ENCODE assay signal across 17 cellular contexts in genomic region chr10:44397476-44398225, GRCh38. TPM values are rescaled to one million over a fixed set of nuclear protein-coding genes. Genes with fewer than 3 reads are reported as not detected.
"Had no signal": no experiment of that assay in that cellular context is flagged by ENCODE, and none has a peak within 500 bp of the region (broad histone marks: within the 10 kb centered on the region; RNA-seq: fewer than 3 reads in every experiment).

No MANE protein-coding gene starts in this region.

- H3K9me3 ChIP-seq: lower lobe of right lung, neutrophil, sigmoid colon had no signal

- ATAC-seq: activated CD8-positive, alpha-beta T cell treated with anti-CD3 and anti-CD28 coated beads for 36 hours; effector memory CD8-positive, alpha-beta T cell; left cardiac atrium; lower lobe of right lung; naive thymus-derived CD4-positive, alpha-beta T cell had no signal

- H3K27ac Mint-ChIP-seq: activated CD8-positive, alpha-beta T cell treated with anti-CD3 and anti-CD28 coated beads for 36 hours; activated naive CD4-positive, alpha-beta T cell treated with anti-CD3 and anti-CD28 coated beads for 36 hours; activated T-helper 1 cell treated with anti-CD3 and anti-CD28 coated beads, Interleukin-12 subunit alpha, Interleukin-12 subunit beta, Interleukin-2, Interleukin-4 antibody, amounts not matched to agents 30 ng/mL and 10 ng/mL and 1 ng/mL, durations not matched to agents 14 hours and 24 hours and 36 hours; effector memory CD8-positive, alpha-beta T cell; immature natural killer cell; naive thymus-derived CD4-positive, alpha-beta T cell had no signal

- H3K27me3 ChIP-seq: sigmoid colon had no signal

- H3K4me1 ChIP-seq: lower lobe of right lung had no signal

- H3K9me3 Mint-ChIP-seq: activated CD8-positive, alpha-beta T cell treated with anti-CD3 and anti-CD28 coated beads for 36 hours; activated naive CD4-positive, alpha-beta T cell treated with anti-CD3 and anti-CD28 coated beads for 36 hours; activated T-helper 1 cell treated with anti-CD3 and anti-CD28 coated beads, Interleukin-12 subunit alpha, Interleukin-12 subunit beta, Interleukin-2, Interleukin-4 antibody, amounts not matched to agents 30 ng/mL and 10 ng/mL and 1 ng/mL, durations not matched to agents 14 hours and 24 hours and 36 hours; effector memory CD8-positive, alpha-beta T cell; immature natural killer cell had no signal

- H3K4me3 ChIP-seq: lower lobe of right lung, sigmoid colon had no signal

- H3K36me3 Mint-ChIP-seq: immature natural killer cell; naive thymus-derived CD4-positive, alpha-beta T cell had no signal

- H3K36me3 ChIP-seq: lower lobe of right lung, neutrophil, sigmoid colon had no signal

- H3K27ac ChIP-seq: lower lobe of right lung, neutrophil, sigmoid colon had no signal

- H3K4me3 Mint-ChIP-seq: activated CD8-positive, alpha-beta T cell treated with anti-CD3 and anti-CD28 coated beads for 36 hours; activated naive CD4-positive, alpha-beta T cell treated with anti-CD3 and anti-CD28 coated beads for 36 hours; activated T-helper 1 cell treated with anti-CD3 and anti-CD28 coated beads, Interleukin-12 subunit alpha, Interleukin-12 subunit beta, Interleukin-2, Interleukin-4 antibody, amounts not matched to agents 30 ng/mL and 10 ng/mL and 1 ng/mL, durations not matched to agents 14 hours and 24 hours and 36 hours; effector memory CD8-positive, alpha-beta T cell; immature natural killer cell; naive thymus-derived CD4-positive, alpha-beta T cell had no signal

- H3K4me1 Mint-ChIP-seq: immature natural killer cell; naive thymus-derived CD4-positive, alpha-beta T cell had no signal

- DNase-seq: activated CD4-positive, alpha-beta T cell treated with anti-CD3 and anti-CD28 coated beads for 1 hour; activated CD8-positive, alpha-beta T cell treated with anti-CD3 and anti-CD28 coated beads for 36 hours; activated naive CD4-positive, alpha-beta T cell treated with anti-CD3 and anti-CD28 coated beads for 36 hours; caudate nucleus; cortex of kidney; effector memory CD8-positive, alpha-beta T cell; hypothalamus; immature natural killer cell; left cardiac atrium; lower lobe of right lung; naive thymus-derived CD4-positive, alpha-beta T cell; sigmoid colon; stimulated activated CD4-positive, alpha-beta T cell treated with anti-CD3 and anti-CD28 coated beads, Interleukin-12 subunit alpha, Interleukin-12 subunit beta, amount 100 ng/mL, for 4 hours; stimulated activated naive CD4-positive, alpha-beta T cell; trophoblast cell had no signal

RNA-seq across cellular contexts. Expression of gene CXCL12, which starts 12.8 kb away (rescaled TPM):
- total RNA-seq: activated CD8-positive, alpha-beta T cell treated with anti-CD3 and anti-CD28 coated beads for 36 hours; activated naive CD4-positive, alpha-beta T cell treated with anti-CD3 and anti-CD28 coated beads for 36 hours; activated T-helper 1 cell treated with anti-CD3 and anti-CD28 coated beads, Interleukin-12 subunit alpha, Interleukin-12 subunit beta, Interleukin-2, Interleukin-4 antibody, amounts not matched to agents 30 ng/mL and 10 ng/mL and 1 ng/mL, durations not matched to agents 14 hours and 24 hours and 36 hours; naive thymus-derived CD4-positive, alpha-beta T cell had no signal
